In the genomic region with DNA sequence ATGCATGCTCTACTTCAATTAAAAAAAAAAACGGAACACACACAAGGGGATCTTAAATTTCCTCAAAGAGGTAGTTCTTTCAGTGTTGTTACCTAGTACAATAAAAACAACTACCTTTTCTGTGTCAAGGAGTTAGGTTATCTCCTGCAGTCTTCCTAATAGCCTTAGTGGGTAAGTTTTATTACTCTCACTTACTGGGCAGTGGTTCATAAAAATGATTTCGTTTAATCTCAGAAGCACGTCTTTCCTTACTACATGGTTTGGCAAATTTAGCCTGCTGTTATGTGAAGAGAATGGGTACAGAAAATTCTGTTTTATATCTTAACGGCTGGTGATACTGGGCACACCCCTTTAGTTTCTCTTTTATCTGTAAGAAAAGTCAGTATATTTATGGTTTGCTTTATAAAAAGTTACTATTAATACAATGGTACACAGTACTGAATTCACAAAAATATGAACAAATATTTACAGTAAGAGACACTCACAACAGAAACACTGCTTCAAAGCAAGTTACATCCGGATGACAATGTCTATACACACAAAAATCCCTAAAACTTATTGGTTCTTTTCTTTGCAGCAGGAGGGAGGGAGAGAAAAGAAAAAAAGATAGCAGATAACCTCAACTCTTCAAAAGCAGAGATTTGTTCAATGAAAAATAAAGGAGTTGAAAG, we compare ENCODE assay signal across 23 cellular contexts. TPM values are rescaled to one million over a fixed set of nuclear protein-coding genes. Genes with fewer than 3 reads are reported as not detected.
DNase-seq lines count a peak whose midpoint lies in the region; ATAC-seq and TF ChIP-seq lines count a peak whose summit lies in the region.
"Had no signal": no experiment of that assay in that cellular context is flagged by ENCODE, and none has a peak within 500 bp of the region (broad histone marks: within the 10 kb centered on the region; RNA-seq: fewer than 3 reads in every experiment).

No MANE protein-coding gene starts in this region.

- no peaks in the 10 kb centered on the region for H3K4me1 ChIP-seq in prostate gland (replicated peaks)
- peaks cover 7 to 78% (median 35%) of the 10 kb centered on the region in 4 donors for H3K4me1 ChIP-seq in transverse colon
- H3K4me1 ChIP-seq: Caco-2 had no signal

- no peak overlapping the region for H3K4me3 Mint-ChIP-seq in activated naive CD8-positive, alpha-beta T cell
- H3K4me3 Mint-ChIP-seq in activated naive CD8-positive, alpha-beta T cell treated with anti-CD3 and anti-CD28 coated beads for 36 hours: no peak overlapping the region
- H3K4me3 Mint-ChIP-seq: CD4-positive, alpha-beta memory T cell had no signal

- TF ChIP-seq EP300 in transverse colon (IDR thresholded peaks at IDR 0.05; ENCODE audit: low read depth): no peak

- TF ChIP-seq CTCF in prostate gland (IDR thresholded peaks at IDR 0.05) (no peak), transverse colon (IDR thresholded peaks at IDR 0.05) (no peak)

- intact Hi-C loops in prostate gland (cut with DNase I): loop anchor here (10.0 kb wide), 1 partner anchor 245 kb away; the partner anchor contains the start of gene ADH1B
- intact Hi-C loops in transverse colon (cut with DNase I; ENCODE audit: low total_unique reads): no loop called here

- H3K4me1 Mint-ChIP-seq in activated naive CD8-positive, alpha-beta T cell (ENCODE audit: low read depth): peaks cover 5% of the 10 kb centered on the region
- H3K4me1 Mint-ChIP-seq in activated naive CD8-positive, alpha-beta T cell treated with anti-CD3 and anti-CD28 coated beads for 36 hours: peaks cover 6% of the 10 kb centered on the region

- TF ChIP-seq POLR2A in prostate gland (IDR thresholded peaks at IDR 0.05) (no peak), transverse colon (IDR thresholded peaks at IDR 0.05) (no peak)

- no peaks in the 10 kb centered on the region for H3K27me3 Mint-ChIP-seq in activated naive CD8-positive, alpha-beta T cell
- H3K27me3 Mint-ChIP-seq in activated naive CD8-positive, alpha-beta T cell treated with anti-CD3 and anti-CD28 coated beads for 36 hours: no peaks in the 10 kb centered on the region
- H3K27me3 Mint-ChIP-seq: CD4-positive, alpha-beta memory T cell had no signal

- H3K27ac Mint-ChIP-seq in activated naive CD8-positive, alpha-beta T cell: peak overlapping the region; percentile 72
- no peak overlapping the region for H3K27ac Mint-ChIP-seq in activated naive CD8-positive, alpha-beta T cell treated with anti-CD3 and anti-CD28 coated beads for 36 hours

- in situ Hi-C loops in transverse colon (cut with MboI; ENCODE audit: low pct_ligation_motif_present in 1 of 4, low pct_unique_long_range_greater_than_20kb in 1 of 4, low sequenced_read_pairs in 3 of 4): no loop called here

- H3K36me3 ChIP-seq in prostate gland (peaks cover 0 to 6% of the 10 kb centered on the region in 2 donors), transverse colon (peaks cover 0 to 52% (median 17%) of the 10 kb centered on the region in 4 donors)

- 46% methylated on average over 5 of the region's 5 CpGs for whole genome bisulfite sequencing in prostate gland
- WGBS in transverse colon (ENCODE audit: low coverage in 1 of 2), 2 donors: 31 to 45% methylated on average over 5 of the region's 5 CpGs

- H3K4me3 ChIP-seq in prostate gland (no peak overlapping the region), transverse colon (no peak overlapping the region)
- H3K4me3 ChIP-seq: BLaER1 treated with 17β-estradiol and CSF1 and Interleukin-3, amounts not matched to agents 10 nM and 100 nM; MG63 had no signal

- no peaks in the 10 kb centered on the region for H3K27me3 ChIP-seq in prostate gland (replicated peaks; ENCODE audit: insufficient read depth)
- no peaks in the 10 kb centered on the region for H3K27me3 ChIP-seq in transverse colon
- H3K27me3 ChIP-seq: BLaER1 treated with 17β-estradiol and CSF1 and Interleukin-3, amounts not matched to agents 10 nM and 100 nM; MG63 had no signal

- H3K27ac ChIP-seq in prostate gland (peak overlapping the region; percentile 33 to 51), transverse colon (peak overlapping the region; percentile 43 to 62 (median 55))
- H3K27ac ChIP-seq: 22Rv1; BLaER1 treated with 17β-estradiol and CSF1 and Interleukin-3, amounts not matched to agents 10 nM and 100 nM had no signal

- H3K9me3 ChIP-seq in prostate gland: no peaks in the 10 kb centered on the region
- no peaks in the 10 kb centered on the region for H3K9me3 ChIP-seq in transverse colon
- H3K9me3 ChIP-seq: BLaER1 treated with 17β-estradiol and CSF1 and Interleukin-3, amounts not matched to agents 10 nM and 100 nM; Caco-2; MG63 had no signal

- H3K36me3 Mint-ChIP-seq in activated naive CD8-positive, alpha-beta T cell: peaks cover 8% of the 10 kb centered on the region
- H3K36me3 Mint-ChIP-seq in activated naive CD8-positive, alpha-beta T cell treated with anti-CD3 and anti-CD28 coated beads for 36 hours: peaks cover 24% of the 10 kb centered on the region

- no peaks in the 10 kb centered on the region for H3K9me3 Mint-ChIP-seq in activated naive CD8-positive, alpha-beta T cell (ENCODE audit: low read depth)
- no peaks in the 10 kb centered on the region for H3K9me3 Mint-ChIP-seq in activated naive CD8-positive, alpha-beta T cell treated with anti-CD3 and anti-CD28 coated beads for 36 hours
- H3K9me3 Mint-ChIP-seq: CD4-positive, alpha-beta memory T cell had no signal

- no peak for ATAC-seq in GM18909 (IDR thresholded peaks at IDR 0.05; ENCODE audit: poor library complexity, unreplicated experiment)
- ATAC-seq: Panc1 had no signal

- DNase-seq in NCI-H2107 treated with DMSO at 0.1 percent for 48 hours (lab: John Stamatoyannopoulos, UW; ENCODE audit: unreplicated experiment) (peak; percentile 47), NCI-H2107 (lab: John Stamatoyannopoulos, UW) (no peak), prostate gland (ENCODE audit: low spot score) (no peak), transverse colon (no peak), NCI-H510A treated with DMSO at 0.1 percent for 48 hours (lab: John Stamatoyannopoulos, UW) (no peak)
- DNase-seq in activated naive CD8-positive, alpha-beta T cell treated with anti-CD3 and anti-CD28 coated beads for 36 hours: no peak
- DNase-seq: ACHN; Caco-2; CD4-positive, alpha-beta memory T cell; DMS 273 treated with DMSO at 0.1 percent for 48 hours; DMS79 treated with DMSO at 0.1 percent for 48 hours; Karpas-422; MG63; NCI-H1048; NCI-H1417 treated with DMSO at 0.1 percent for 48 hours; NCI-H187; NCI-H748 treated with DMSO at 0.1 percent for 48 hours; SIG-M5 had no signal

RNA-seq across cellular contexts. Expression of gene ADH5, which starts 8.8 kb away (rescaled TPM):
- total RNA-seq in activated naive CD8-positive, alpha-beta T cell treated with anti-CD3 and anti-CD28 coated beads for 36 hours: 100 to 1,000 TPM; 115 to 121 TPM
- total RNA-seq in prostate gland (100 to 1,000 TPM; 127 to 149 TPM), transverse colon (100 to 1,000 TPM in 2 of 4 donors, 10 to 100 TPM in 2; 63.3 to 159 (median 111) TPM)
